ENCODE assay signal across 11 cellular contexts in genomic region chr6:158894192-158894591, GRCh38.
A peak's percentile ranks its signal among the peaks of the same experiment; 100 is the strongest.
DNase-seq lines count a peak whose midpoint lies in the region; ATAC-seq, FAIRE-seq and TF ChIP-seq lines count a peak whose summit lies in the region.
"Had no signal": no experiment of that assay in that cellular context is flagged by ENCODE, and none has a peak within 500 bp of the region (broad histone marks: within the 10 kb centered on the region; RNA-seq: fewer than 3 reads in every experiment).

No MANE protein-coding gene starts in this region.

- POLR2A ChIA-PET in PC-9 (lab: Charles Lee; ENCODE audit: unreplicated experiment), result no interaction called here

- intact Hi-C loops in PC-9 (cut with micrococcal nuclease; ENCODE audit: unreplicated experiment), result no loop called here

- no peak overlapping the region for H3K4me3 Mint-ChIP-seq in immature natural killer cell
- H3K4me3 Mint-ChIP-seq: neural crest cell had no signal

- H3K36me3 Mint-ChIP-seq in immature natural killer cell, result no peaks in the 10 kb centered on the region

- H2AFZ ChIP-seq in PC-9 (no peak overlapping the region), neuronal stem cell (ENCODE audit: low read length) (no peak overlapping the region)

- BruUV-seq in PC-9 (replicated peaks; lab: Mats Ljungman, UMichigan), result no TSS peak

- peak overlapping the region; percentile 50 for H3K27ac ChIP-seq in PC-9
- H3K27ac ChIP-seq in neuronal stem cell (replicated peaks; ENCODE audit: low read length), result no peak overlapping the region
- H3K27ac ChIP-seq in tibial nerve, result no peak overlapping the region
- H3K27ac ChIP-seq: esophagus muscularis mucosa had no signal

- no peaks in the 10 kb centered on the region for H3K9me3 Mint-ChIP-seq in immature natural killer cell
- H3K9me3 Mint-ChIP-seq: neural crest cell had no signal

- H4K20me1 ChIP-seq in PC-9 (ENCODE audit: insufficient read depth), result no peaks in the 10 kb centered on the region

- H3K4me1 ChIP-seq in PC-9 (replicated peaks; ENCODE audit: insufficient read depth), result peaks cover 26% of the 10 kb centered on the region
- H3K4me1 ChIP-seq in neuronal stem cell (ENCODE audit: control insufficient read depth in 2 of 2, insufficient read depth in 1 of 2, low read depth in 1 of 2, low read length in 2 of 2), result peaks cover 1% of the 10 kb centered on the region in 2 donors
- no peaks in the 10 kb centered on the region for H3K4me1 ChIP-seq in tibial nerve
- H3K4me1 ChIP-seq: esophagus muscularis mucosa had no signal

- H3K9me2 ChIP-seq in PC-9 (ENCODE audit: insufficient read depth), result no peaks in the 10 kb centered on the region

- H3K9ac ChIP-seq in neuronal stem cell (ENCODE audit: low read depth, low read length, poor library complexity), result no peak overlapping the region

- FAIRE-seq in G401.6 (lab: Jason Lieb, UNC), result peak; percentile 52

- H3K4me3 ChIP-seq in PC-9, result no peak overlapping the region
- H3K4me3 ChIP-seq in neuronal stem cell (ENCODE audit: low read length in 2 of 2), result no peak overlapping the region
- H3K4me3 ChIP-seq in tibial nerve, result no peak overlapping the region
- H3K4me3 ChIP-seq: esophagus muscularis mucosa had no signal

- H3K27me3 ChIP-seq in PC-9 (ENCODE audit: insufficient read depth, low read depth) (no peaks in the 10 kb centered on the region), neuronal stem cell (ENCODE audit: control insufficient read depth in 3 of 3, insufficient read depth in 3 of 3, low read depth in 1 of 3, low read length in 3 of 3) (no peaks in the 10 kb centered on the region), tibial nerve (no peaks in the 10 kb centered on the region)
- H3K27me3 ChIP-seq: esophagus muscularis mucosa had no signal

- H3F3A ChIP-seq in PC-9 (ENCODE audit: insufficient read depth, low read depth), result peaks cover 12% of the 10 kb centered on the region; the same call in 1 of the 2 replicates

- no peaks in the 10 kb centered on the region for H3K4me1 Mint-ChIP-seq in immature natural killer cell

- H3K79me2 ChIP-seq in PC-9 (ENCODE audit: low read depth), result no peaks in the 10 kb centered on the region

- no peak overlapping the region for H3K14ac ChIP-seq in neuronal stem cell (ENCODE audit: low read length)

- H3K9me3 ChIP-seq in PC-9 (ENCODE audit: insufficient read depth, low read depth) (no peaks in the 10 kb centered on the region), neuronal stem cell (replicated peaks in 1 of 2; ENCODE audit: control insufficient read depth in 2 of 2, insufficient read depth in 1 of 2, low read depth in 1 of 2, low read length in 2 of 2) (no peaks in the 10 kb centered on the region), tibial nerve (no peaks in the 10 kb centered on the region)
- H3K9me3 ChIP-seq: esophagus muscularis mucosa had no signal

- H2BK12ac ChIP-seq in neuronal stem cell (ENCODE audit: low read length), result no peak overlapping the region

- no peak overlapping the region for H3K27ac Mint-ChIP-seq in immature natural killer cell

- no peak overlapping the region for H3K4ac ChIP-seq in neuronal stem cell (ENCODE audit: low read length)

- H3K4me2 ChIP-seq in PC-9 (peak overlapping the region; percentile 45), neuronal stem cell (ENCODE audit: insufficient read depth, low read length, poor library complexity, severe bottlenecking) (no peak overlapping the region)

- no CpG with 5 or more reads among the region's 4 CpGs for WGBS in neuronal stem cell (ENCODE audit: extremely low coverage in 2 of 2, insufficient read length in 2 of 2, insufficient replicate concordance in 1 of 2), 2 donors
- WGBS in tibial nerve, 2 donors, result 25 to 59% methylated on average over 4 of the region's 4 CpGs

- peak; percentile 38 to 96 for DNase-seq in PC-9
- peak; percentile 61 for DNase-seq in neuronal stem cell (ENCODE audit: low spot score)
- DNase-seq in tibial nerve (ENCODE audit: low spot score in 2 of 2), result no peak
- DNase-seq in immature natural killer cell, result no peak
- DNase-seq: NCI-H510A treated with DMSO at 0.1 percent for 48 hours had no signal

- no peak overlapping the region for H2BK5ac ChIP-seq in neuronal stem cell (ENCODE audit: low read length)

- CTCF ChIA-PET in PC-9 (lab: Charles Lee), result no interaction called here

- ATAC-seq in esophagus mucosa, result peak; percentile 78
- no peak for ATAC-seq in HG03095 (IDR thresholded peaks at IDR 0.05; ENCODE audit: unreplicated experiment)
- no peak for ATAC-seq in GM18858 (IDR thresholded peaks at IDR 0.05; ENCODE audit: unreplicated experiment)

- TF ChIP-seq EP300 in tibial nerve (IDR thresholded peaks at IDR 0.05), result no peak

- no peak overlapping the region for H3K18ac ChIP-seq in neuronal stem cell (ENCODE audit: low read length)

- H3K36me3 ChIP-seq in PC-9 (ENCODE audit: low read depth), result no peaks in the 10 kb centered on the region
- no peaks in the 10 kb centered on the region for H3K36me3 ChIP-seq in neuronal stem cell (replicated peaks in 1 of 2; ENCODE audit: control insufficient read depth in 2 of 2, insufficient read depth in 2 of 2, low read length in 2 of 2)
- H3K36me3 ChIP-seq in tibial nerve, result no peaks in the 10 kb centered on the region
- H3K36me3 ChIP-seq: esophagus muscularis mucosa had no signal

- no peak overlapping the region for H4K8ac ChIP-seq in neuronal stem cell (ENCODE audit: low read depth, low read length)

- H3K79me1 ChIP-seq in neuronal stem cell (ENCODE audit: low read depth, low read length), result no peaks in the 10 kb centered on the region

- H4K91ac ChIP-seq in neuronal stem cell (ENCODE audit: low read depth, low read length, poor library complexity), result no peak overlapping the region

- no peak overlapping the region for H2AK5ac ChIP-seq in neuronal stem cell (ENCODE audit: low read depth, low read length)

- TF ChIP-seq POLR2A in tibial nerve (IDR thresholded peaks at IDR 0.05), result no peak

- H3K27me3 Mint-ChIP-seq in immature natural killer cell (ENCODE audit: low read depth in 3 of 3), result peaks cover 0 to 4% (median 3%) of the 10 kb centered on the region in 3 donors

- TF ChIP-seq CTCF in PC-9 (conservative IDR thresholded peaks at IDR 0.05) (no peak), tibial nerve (IDR thresholded peaks at IDR 0.05) (no peak)

- no peak overlapping the region for H2BK120ac ChIP-seq in neuronal stem cell (ENCODE audit: low read depth, low read length)

- H2BK15ac ChIP-seq in neuronal stem cell (ENCODE audit: low read length), result no peak overlapping the region

- no peak overlapping the region for H3K23ac ChIP-seq in neuronal stem cell (ENCODE audit: low read depth, low read length, poor library complexity)

Comparison
In these comparisons a context has a peak if more than half of its experiments do, and no peak if none do; other contexts are left out.
1. DNase-seq: peak in PC-9 (2 of 2) and neuronal stem cell (single experiment); none in tibial nerve (0 of 2) and immature natural killer cell (0 of 3).